Comparison of ENCODE assay signal across 8 cellular contexts in the genomic region with DNA sequence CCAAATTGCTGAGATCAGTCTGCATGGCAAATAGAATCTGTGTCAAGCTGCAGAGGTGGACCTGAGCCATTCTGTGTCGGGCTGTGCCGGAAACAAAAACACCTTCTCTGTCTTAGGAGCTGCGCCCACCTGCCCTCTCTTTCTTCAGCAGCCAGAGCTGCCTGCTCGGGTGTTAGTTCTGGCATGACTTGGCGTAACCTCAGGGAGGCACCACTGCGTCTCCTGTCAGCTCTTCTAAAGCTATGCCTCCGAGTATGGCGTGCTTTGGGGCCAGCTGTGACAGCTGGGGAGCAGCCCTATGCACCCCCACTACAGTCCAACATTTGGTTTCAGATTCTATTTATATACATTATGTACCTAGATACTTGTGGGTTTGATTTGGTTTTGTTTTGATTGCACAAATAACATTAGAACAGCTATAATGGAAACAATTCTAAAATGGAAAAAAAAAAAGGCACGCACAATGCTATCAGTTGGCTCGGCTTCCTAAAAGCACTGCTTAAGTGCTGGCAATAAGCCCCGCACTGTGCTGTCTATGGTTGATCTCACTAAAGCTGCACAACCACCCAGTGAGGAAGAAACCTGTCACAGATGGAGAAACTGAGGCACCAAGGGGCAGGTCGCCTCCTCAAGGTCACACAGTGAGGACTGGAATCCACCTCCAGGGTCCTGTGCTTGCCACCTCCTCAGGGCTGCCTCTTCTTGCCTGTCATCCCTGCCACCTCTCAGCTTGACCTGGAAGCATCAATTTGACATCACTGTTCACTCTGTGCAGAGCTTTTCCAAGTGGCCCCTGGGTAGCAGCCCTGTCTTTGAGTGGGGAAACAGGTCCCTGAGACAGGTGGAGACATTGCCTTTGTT. TPM values are rescaled to one million over a fixed set of nuclear protein-coding genes. Genes with fewer than 3 reads are reported as not detected.
DNase-seq lines count a peak whose midpoint lies in the region; ATAC-seq and TF ChIP-seq lines count a peak whose summit lies in the region.

No MANE protein-coding gene starts in this region.

- POLR2A ChIA-PET in naive thymus-derived CD8-positive, alpha-beta T cell (lab: Charles Lee), result interaction anchor here (2.1 kb wide), 1 partner anchor 10 kb away, joined by 5 read pairs; no protein-coding TSS in a partner anchor

- H3K4me1 ChIP-seq in Peyer's patch (peaks cover 0 to 17% (median 7%) of the 10 kb centered on the region in 4 donors), prostate gland (replicated peaks) (no peaks in the 10 kb centered on the region)

- ATAC-seq in HG02870 (IDR thresholded peaks at IDR 0.05; ENCODE audit: unreplicated experiment), result peak; percentile 92
- peak; percentile 92 to 98 for ATAC-seq in naive thymus-derived CD8-positive, alpha-beta T cell

- peak overlapping the region; percentile 58 to 82 (median 72) for H3K4me3 Mint-ChIP-seq in naive thymus-derived CD8-positive, alpha-beta T cell

- DNase-seq in NCI-H1436 (lab: John Stamatoyannopoulos, UW) (peak; percentile 10), NCI-H1436 treated with DMSO at 0.1 percent for 48 hours (lab: John Stamatoyannopoulos, UW) (no peak), Peyer's patch (peak in 2 of 3 donors; percentile 56 to 76), prostate gland (ENCODE audit: low spot score) (no peak), Kasumi-1 (lab: John Stamatoyannopoulos, UW) (no peak)
- DNase-seq in central memory CD4-positive, alpha-beta T cell, result peak; percentile 40
- peak in 7 of 10 donors; percentile 9 to 61 (median 56) for DNase-seq in naive thymus-derived CD8-positive, alpha-beta T cell

- H3K27ac Mint-ChIP-seq in naive thymus-derived CD8-positive, alpha-beta T cell, result peak overlapping the region; percentile 43 to 92 (median 77)

- TF ChIP-seq POLR2A in Peyer's patch (IDR thresholded peaks at IDR 0.05) (no peak), prostate gland (IDR thresholded peaks at IDR 0.05) (no peak)

- no peaks in the 10 kb centered on the region for H3K9me3 ChIP-seq in Peyer's patch
- H3K9me3 ChIP-seq in prostate gland, result no peaks in the 10 kb centered on the region

- H3K4me1 Mint-ChIP-seq in naive thymus-derived CD8-positive, alpha-beta T cell, result peaks cover 10 to 37% (median 30%) of the 10 kb centered on the region in 4 donors

- H3K9me3 Mint-ChIP-seq in naive thymus-derived CD8-positive, alpha-beta T cell, result no peaks in the 10 kb centered on the region

- intact Hi-C loops in prostate gland (cut with DNase I), result no loop called here

- peak overlapping the region; percentile 17 to 65 (median 61) for H3K27ac ChIP-seq in Peyer's patch
- no peak overlapping the region for H3K27ac ChIP-seq in prostate gland

- H3K36me3 ChIP-seq in Peyer's patch, result no peaks in the 10 kb centered on the region
- no peaks in the 10 kb centered on the region for H3K36me3 ChIP-seq in prostate gland

- H3K4me3 ChIP-seq in Peyer's patch, result peak overlapping the region in 2 of 4 donors; percentile 12 to 13
- no peak overlapping the region for H3K4me3 ChIP-seq in prostate gland

- H3K36me3 Mint-ChIP-seq in naive thymus-derived CD8-positive, alpha-beta T cell, result no peaks in the 10 kb centered on the region

- no peaks in the 10 kb centered on the region for H3K27me3 Mint-ChIP-seq in naive thymus-derived CD8-positive, alpha-beta T cell

- peak in 3 of 6 experiments; percentile 14 to 32 (median 31) for TF ChIP-seq CTCF in Peyer's patch (IDR thresholded peaks at IDR 0.05)
- peak in 1 of 4 experiments; percentile 29 for TF ChIP-seq CTCF in prostate gland (IDR thresholded peaks at IDR 0.05)

- WGBS in prostate gland, result 27% methylated on average over 12 of the region's 12 CpGs

- H3K27me3 ChIP-seq in Peyer's patch, result no peaks in the 10 kb centered on the region
- H3K27me3 ChIP-seq in prostate gland (replicated peaks; ENCODE audit: insufficient read depth), result no peaks in the 10 kb centered on the region

RNA-seq across cellular contexts. Expression of a gene that starts 18.7 kb away (rescaled TPM):
- total RNA-seq in Peyer's patch (10 to 100 TPM; 12.8 to 50.3 (median 34.7) TPM), prostate gland (100 to 1,000 TPM in 1 of 2 donors, 10 to 100 TPM in 1; 78.5 to 347 TPM)
- under 1 TPM; 0.47 to 0.77 TPM for total RNA-seq in naive thymus-derived CD8-positive, alpha-beta T cell
- polyA plus RNA-seq in naive thymus-derived CD8-positive, alpha-beta T cell, result 10 to 100 TPM in 1 of 3 donors, 1 to 10 TPM in 2; 1.3 to 56.5 (median 1.5) TPM

RNA-seq across cellular contexts. Expression of a gene that starts 58.3 kb away (rescaled TPM):
- total RNA-seq in Peyer's patch (1 to 10 TPM in 3 of 4 donors, under 1 TPM in 1; 0.47 to 4.1 (median 1.9) TPM), prostate gland (not detected)
- total RNA-seq in naive thymus-derived CD8-positive, alpha-beta T cell, result not detected
- not detected for polyA plus RNA-seq in naive thymus-derived CD8-positive, alpha-beta T cell

Comparison
In these comparisons a context has a peak if more than half of its experiments do, and no peak if none do; other contexts are left out.
1. DNase-seq: peak in NCI-H1436 (single experiment), Peyer's patch (2 of 3), central memory CD4-positive, alpha-beta T cell (single experiment) and naive thymus-derived CD8-positive, alpha-beta T cell (7 of 10); none in NCI-H1436 treated with DMSO at 0.1 percent for 48 hours (single experiment), prostate gland (single experiment) and Kasumi-1 (0 of 2).
2. H3K27ac ChIP-seq: peak in Peyer's patch (4 of 4); none in prostate gland (0 of 2).
3. RNA of a gene that starts 18.7 kb away (total RNA-seq): 78.5 to 347 TPM in prostate gland and 12.8 to 50.3 TPM in Peyer's patch; 0.47 to 0.77 TPM in naive thymus-derived CD8-positive, alpha-beta T cell; every median in the first group is over 4 times any median in the second.